Comparison of ENCODE assay signal across 36 cellular contexts in the genomic region with DNA sequence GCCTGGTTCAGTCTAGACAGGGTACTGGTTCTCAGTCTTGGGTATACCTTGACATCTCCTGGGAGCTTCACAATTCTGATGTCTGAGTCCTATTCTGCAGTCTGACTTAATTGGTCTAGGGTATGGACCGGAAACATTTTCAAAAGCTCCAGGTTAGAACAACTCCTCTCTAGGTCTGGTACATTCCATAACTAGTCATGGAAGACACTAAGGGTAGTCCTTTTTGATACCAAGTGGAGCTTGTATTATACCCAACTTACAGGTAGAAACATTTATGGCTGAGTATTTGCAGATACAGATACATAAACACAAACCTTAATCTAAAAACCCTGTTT. TPM values are rescaled to one million over a fixed set of nuclear protein-coding genes. Genes with fewer than 3 reads are reported as not detected.
A peak's percentile ranks its signal among the peaks of the same experiment; 100 is the strongest.
DNase-seq lines count a peak whose midpoint lies in the region; ATAC-seq, FAIRE-seq and TF ChIP-seq lines count a peak whose summit lies in the region.
"Had no signal": no experiment of that assay in that cellular context is flagged by ENCODE, and none has a peak within 500 bp of the region (broad histone marks: within the 10 kb centered on the region; RNA-seq: fewer than 3 reads in every experiment).

No MANE protein-coding gene starts in this region.

- H3K9me3 ChIP-seq in HepG2 (ENCODE audit: low read length) (no peaks in the 10 kb centered on the region), right lobe of liver (no peaks in the 10 kb centered on the region), SK-N-MC (ENCODE audit: low read depth, low read length) (no peaks in the 10 kb centered on the region)
- H3K9me3 ChIP-seq: body of pancreas, esophagus muscularis mucosa, left lung, MG63, pancreas had no signal

- H3K36me3 ChIP-seq in HepG2 (replicated peaks in 1 of 2; ENCODE audit: control insufficient read depth in 1 of 2, insufficient read depth in 2 of 2, low read length in 2 of 2) (peaks cover 18 to 45% of the 10 kb centered on the region in 2 experiments), right lobe of liver (peaks cover 0 to 53% (median 27%) of the 10 kb centered on the region in 4 donors), SK-N-MC (ENCODE audit: insufficient read depth, low read length) (peaks cover 60% of the 10 kb centered on the region)

- H3K27ac ChIP-seq in HepG2 (ENCODE audit: extremely low read length, insufficient read depth, low read length) (no peak overlapping the region), right lobe of liver (no peak overlapping the region), SK-N-MC (peak overlapping the region; percentile 44; the same call in 1 of the 2 replicates)
- H3K27ac ChIP-seq: body of pancreas, esophagus muscularis mucosa, left lung, neural progenitor cell, pancreas, skin epidermis, VCaP had no signal

- H3K79me2 ChIP-seq in HepG2 (ENCODE audit: insufficient read depth, low read length): peaks cover 34% of the 10 kb centered on the region

- TF ChIP-seq CTCF in HepG2 (CRISPR knock-in tag; IDR thresholded peaks at IDR 0.05) (no peak), right lobe of liver (IDR thresholded peaks at IDR 0.05) (no peak), progenitor cell of endocrine pancreas (IDR thresholded peaks at IDR 0.05; ENCODE audit: unreplicated experiment) (no peak)

- no peaks in the 10 kb centered on the region for H3K9me3 Mint-ChIP-seq in progenitor cell of endocrine pancreas (ENCODE audit: low read depth)
- H3K9me3 Mint-ChIP-seq: endodermal cell; neural progenitor cell; stimulated activated naive B cell treated with anti-CD40 and anti-IgM and Interleukin-4, amounts not matched to agents 10 μg/mL and 1 μg/mL and 100 μg/mL, for 72 hours had no signal

- DNase-seq in HepG2 (ENCODE audit: low spot score) (no peak), right lobe of liver (no peak), SK-N-MC (ENCODE audit: low read depth, low spot score) (no peak), progenitor cell of endocrine pancreas (ENCODE audit: low spot score, unreplicated experiment) (no peak), COLO829 (ENCODE audit: low spot score) (no peak)
- DNase-seq: activated CD4-positive, alpha-beta T cell treated with anti-CD3 and anti-CD28 coated beads for 48 hours; activated gamma-delta T cell; body of pancreas; cerebellar nuclear complex; dermis blood vessel endothelial cell; DMS153; endodermal cell; foreskin fibroblast; islet precursor cell; KG1; left lung; mesendoderm; MG63; NCI-H1105; NCI-H187; NCI-H446 treated with DMSO at 0.1 percent for 48 hours; NCI-H774; pancreas; retina; SIG-M5; stimulated activated naive B cell treated with anti-CD40 and anti-IgM and Interleukin-4, amounts not matched to agents 10 μg/mL and 1 μg/mL and 100 μg/mL, for 72 hours; substantia nigra; T1000; trophoblast cell had no signal

- BruUV-seq in HepG2 (replicated peaks; lab: Mats Ljungman, UMichigan): no TSS peak

- H3K27me3 Mint-ChIP-seq in progenitor cell of endocrine pancreas: no peaks in the 10 kb centered on the region
- H3K27me3 Mint-ChIP-seq: stimulated activated naive B cell treated with anti-CD40 and anti-IgM and Interleukin-4, amounts not matched to agents 10 μg/mL and 1 μg/mL and 100 μg/mL, for 72 hours had no signal

- H3K4me1 Mint-ChIP-seq in progenitor cell of endocrine pancreas (ENCODE audit: low read depth): peaks cover 27% of the 10 kb centered on the region

- H3K27ac Mint-ChIP-seq in progenitor cell of endocrine pancreas: peak overlapping the region; percentile 76
- H3K27ac Mint-ChIP-seq: endodermal cell, neural progenitor cell had no signal

- no peak overlapping the region for H3K4me3 ChIP-seq in HepG2 (replicated peaks in 1 of 3; ENCODE audit: insufficient read depth in 1 of 3, low read depth in 2 of 3, low read length in 3 of 3)
- no peak overlapping the region for H3K4me3 ChIP-seq in right lobe of liver
- no peak overlapping the region for H3K4me3 ChIP-seq in SK-N-MC
- H3K4me3 ChIP-seq: body of pancreas, esophagus muscularis mucosa, left lung, MG63, neural progenitor cell, pancreas, skin epidermis had no signal

- H2AFZ ChIP-seq in HepG2 (ENCODE audit: low read length): no peak overlapping the region
- H2AFZ ChIP-seq: neural progenitor cell had no signal

- peaks cover 45% of the 10 kb centered on the region for H3K36me3 Mint-ChIP-seq in progenitor cell of endocrine pancreas (ENCODE audit: insufficient read depth)

- TF ChIP-seq EP300 in HepG2 (IDR thresholded peaks at IDR 0.05; ENCODE audit: low read depth in 2 of 2, low read length in 2 of 2): no peak
- TF ChIP-seq EP300 in HepG2 (CRISPR knock-in tag; IDR thresholded peaks at IDR 0.05; ENCODE audit: borderline replicate concordance): no peak

- TF ChIP-seq POLR2A in HepG2 (IDR thresholded peaks at IDR 0.05; ENCODE audit: insufficient read depth in 1 of 2, low read depth in 2 of 2, low read length in 2 of 2): peak in 1 of 2 experiments; percentile 38; a peak in 2 of 4 replicates
- no peak for TF ChIP-seq POLR2A in right lobe of liver (IDR thresholded peaks at IDR 0.05)

- CTCF ChIA-PET in HepG2 (lab: Yijun Ruan, JAX; ENCODE audit: low intra/inter-chr PET ratio, low total read pairs): no interaction called here

- TF ChIP-seq RAD21 in HepG2 (CRISPR knock-in tag; IDR thresholded peaks at IDR 0.05): no peak

- in situ Hi-C loops in HepG2 (cut with HindIII; ENCODE audit: extremely low pct_ligation_motif_present, low pct_unique_long_range_greater_than_20kb): no loop called here

- H3K27me3 ChIP-seq in HepG2 (ENCODE audit: control insufficient read depth in 1 of 2, insufficient read depth in 2 of 2, low read length in 2 of 2): no peaks in the 10 kb centered on the region; a peak in 1 of 5 replicates
- H3K27me3 ChIP-seq in right lobe of liver: no peaks in the 10 kb centered on the region
- H3K27me3 ChIP-seq: body of pancreas, esophagus muscularis mucosa, left lung, MG63, neural progenitor cell, pancreas had no signal

- H3K4me2 ChIP-seq in HepG2 (ENCODE audit: low read depth, low read length): no peak overlapping the region
- H3K4me2 ChIP-seq: neural progenitor cell had no signal

- peaks cover 50% of the 10 kb centered on the region for H3K4me1 ChIP-seq in HepG2 (ENCODE audit: insufficient read depth, low read length)
- H3K4me1 ChIP-seq in right lobe of liver: peaks cover 0 to 22% (median 3%) of the 10 kb centered on the region in 4 donors

- 100% methylated on average over 1 of the region's 1 CpG for WGBS in HepG2 (ENCODE audit: low lambda C conversion rate)
- no CpG with 5 or more reads among the region's 1 CpG for WGBS in right lobe of liver (ENCODE audit: insufficient coverage, low coverage, low lambda C conversion rate, missing lambda C conversion rate)

- H3K9ac ChIP-seq in HepG2 (ENCODE audit: insufficient read depth, low read depth, low read length): no peak overlapping the region
- H3K9ac ChIP-seq in SK-N-MC (ENCODE audit: insufficient read length): peak overlapping the region; percentile 6
- H3K9ac ChIP-seq: neural progenitor cell had no signal

- peaks cover 54% of the 10 kb centered on the region for H4K20me1 ChIP-seq in HepG2 (ENCODE audit: insufficient read depth, low read length)

- no peak overlapping the region for H3K4me3 Mint-ChIP-seq in progenitor cell of endocrine pancreas (ENCODE audit: low read depth)
- H3K4me3 Mint-ChIP-seq: endodermal cell, neural progenitor cell had no signal

- no peak for ATAC-seq in HepG2
- ATAC-seq in right lobe of liver: no peak
- ATAC-seq in HG02870 (IDR thresholded peaks at IDR 0.05; ENCODE audit: unreplicated experiment): no peak
- ATAC-seq: body of pancreas; left lung; pancreas; stimulated activated naive B cell treated with anti-CD40 and anti-IgM and Interleukin-4, amounts not matched to agents 10 μg/mL and 1 μg/mL and 100 μg/mL, for 72 hours had no signal

- POLR2A ChIA-PET in HepG2 (lab: Yijun Ruan, JAX): interaction anchor here (0.6 to 6.5 kb wide), 8 partner anchors 8 to 125 kb away, joined by 3 to 58 read pairs (median 4); a partner anchor contains a TSS

- FAIRE-seq in HepG2 (lab: Jason Lieb, UNC): no peak
- FAIRE-seq: GM12891, pancreas, RCC 7860 had no signal

- intact Hi-C loops in HepG2 (cut with micrococcal nuclease; ENCODE audit: unreplicated experiment): no loop called here
- intact Hi-C loops in right lobe of liver (cut with DNase I): no loop called here

RNA-seq across cellular contexts. Expression of a gene that starts 5.0 kb away (rescaled TPM):
- total RNA-seq in HepG2 (2016; rRNA removed; fragmentation: Illumina TruSeq; extraction: Trizol) (2,790 and 3,298 TPM in 2 replicates), right lobe of liver (100 to 1,000 TPM; 389 to 609 (median 436) TPM), progenitor cell of endocrine pancreas (1,623 and 1,642 TPM in 2 replicates)
- total RNA-seq in HepG2 (2016; cell fraction: cytosol; rRNA removed; fragmentation: Illumina TruSeq; extraction: Trizol; ENCODE audit: low read depth): 4,051 and 4,588 TPM in 2 replicates
- total RNA-seq in HepG2 (2016; cell fraction: insoluble cytoplasmic fraction; rRNA removed; fragmentation: Illumina TruSeq; extraction: Trizol): 2,655 and 3,446 TPM in 2 replicates
- 6,899 and 6,901 TPM in 2 replicates for total RNA-seq in HepG2 (2016; cell fraction: membrane; rRNA removed; fragmentation: Illumina TruSeq; extraction: Trizol)
- total RNA-seq in HepG2 (2016; cell fraction: nucleus; rRNA removed; fragmentation: Illumina TruSeq; extraction: Trizol): 995 and 1,125 TPM in 2 replicates
- 4,288 and 4,860 TPM in 2 replicates for polyA plus RNA-seq in HepG2 (2011; rRNA removed)
- 4,164 and 5,084 TPM in 2 replicates for polyA plus RNA-seq in HepG2 (2011; cell fraction: cytosol; rRNA removed)
- polyA plus RNA-seq in HepG2 (2011; cell fraction: nucleus; rRNA removed): 680 and 915 TPM in 2 replicates
- 4,457 and 5,527 TPM in 2 replicates for polyA plus RNA-seq in HepG2 (2012)
- 5,325 and 6,272 TPM in 2 replicates for polyA plus RNA-seq in HepG2 (2016; cell fraction: cytosol; fragmentation: Illumina TruSeq; extraction: Trizol; ENCODE audit: low read depth)
- polyA plus RNA-seq in HepG2 (2016; cell fraction: insoluble cytoplasmic fraction; fragmentation: Illumina TruSeq; extraction: Trizol; ENCODE audit: low read depth): 3,877 and 3,973 TPM in 2 replicates
- polyA plus RNA-seq in HepG2 (2016; cell fraction: membrane; fragmentation: Illumina TruSeq; extraction: Trizol; ENCODE audit: low read depth): 7,669 and 7,726 TPM in 2 replicates
- polyA plus RNA-seq in HepG2 (2016; cell fraction: nucleus; fragmentation: Illumina TruSeq; extraction: Trizol; ENCODE audit: insufficient read depth, low read depth): 2,046 and 2,062 TPM in 2 replicates
- 223 and 322 TPM in 2 replicates for polyA minus RNA-seq in HepG2 (2011; rRNA and poly(A)+ RNA removed; ENCODE audit: low replicate concordance)
- polyA minus RNA-seq in HepG2 (2011; cell fraction: cytosol; rRNA and poly(A)+ RNA removed): 1,056 and 1,226 TPM in 2 replicates
- polyA minus RNA-seq in HepG2 (2011; cell fraction: nucleus; rRNA and poly(A)+ RNA removed): 292 and 362 TPM in 2 replicates

RNA-seq across cellular contexts. Expression of a gene that starts 21.3 kb away (rescaled TPM):
- total RNA-seq in HepG2 (2016; rRNA removed; fragmentation: Illumina TruSeq; extraction: Trizol) (97.0 and 110 TPM in 2 replicates), right lobe of liver (100 to 1,000 TPM in 2 of 6 experiments, 10 to 100 TPM in 4; 52.2 to 124 (median 84.8) TPM), progenitor cell of endocrine pancreas (134 and 135 TPM in 2 replicates)
- total RNA-seq in HepG2 (2016; cell fraction: cytosol; rRNA removed; fragmentation: Illumina TruSeq; extraction: Trizol; ENCODE audit: low read depth): 9.8 and 10.1 TPM in 2 replicates
- 92.3 and 97.2 TPM in 2 replicates for total RNA-seq in HepG2 (2016; cell fraction: insoluble cytoplasmic fraction; rRNA removed; fragmentation: Illumina TruSeq; extraction: Trizol)
- 38.1 and 38.7 TPM in 2 replicates for total RNA-seq in HepG2 (2016; cell fraction: membrane; rRNA removed; fragmentation: Illumina TruSeq; extraction: Trizol)
- 62.5 and 68.5 TPM in 2 replicates for total RNA-seq in HepG2 (2016; cell fraction: nucleus; rRNA removed; fragmentation: Illumina TruSeq; extraction: Trizol)
- 70.1 and 80.4 TPM in 2 replicates for polyA plus RNA-seq in HepG2 (2011; rRNA removed)
- polyA plus RNA-seq in HepG2 (2011; cell fraction: cytosol; rRNA removed): 81.9 and 127 TPM in 2 replicates
- polyA plus RNA-seq in HepG2 (2011; cell fraction: nucleus; rRNA removed): 107 and 129 TPM in 2 replicates
- 82.2 and 85.9 TPM in 2 replicates for polyA plus RNA-seq in HepG2 (2012)
- polyA plus RNA-seq in HepG2 (2016; cell fraction: cytosol; fragmentation: Illumina TruSeq; extraction: Trizol; ENCODE audit: low read depth): 7.2 and 8.1 TPM in 2 replicates
- 138 and 161 TPM in 2 replicates for polyA plus RNA-seq in HepG2 (2016; cell fraction: insoluble cytoplasmic fraction; fragmentation: Illumina TruSeq; extraction: Trizol; ENCODE audit: low read depth)
- 25.1 and 28.1 TPM in 2 replicates for polyA plus RNA-seq in HepG2 (2016; cell fraction: membrane; fragmentation: Illumina TruSeq; extraction: Trizol; ENCODE audit: low read depth)
- polyA plus RNA-seq in HepG2 (2016; cell fraction: nucleus; fragmentation: Illumina TruSeq; extraction: Trizol; ENCODE audit: insufficient read depth, low read depth): 109 and 113 TPM in 2 replicates
- polyA minus RNA-seq in HepG2 (2011; rRNA and poly(A)+ RNA removed; ENCODE audit: low replicate concordance): 136 and 189 TPM in 2 replicates
- 107 and 130 TPM in 2 replicates for polyA minus RNA-seq in HepG2 (2011; cell fraction: cytosol; rRNA and poly(A)+ RNA removed)
- polyA minus RNA-seq in HepG2 (2011; cell fraction: nucleus; rRNA and poly(A)+ RNA removed): 49.2 and 50.4 TPM in 2 replicates

RNA-seq across cellular contexts. Expression of a gene that starts 23.4 kb away (rescaled TPM):
- total RNA-seq in HepG2 (2016; rRNA removed; fragmentation: Illumina TruSeq; extraction: Trizol): 12.7 and 15.6 TPM in 2 replicates
- total RNA-seq in HepG2 (2016; cell fraction: cytosol; rRNA removed; fragmentation: Illumina TruSeq; extraction: Trizol; ENCODE audit: low read depth): 3.7 and 5.9 TPM in 2 replicates
- total RNA-seq in HepG2 (2016; cell fraction: insoluble cytoplasmic fraction; rRNA removed; fragmentation: Illumina TruSeq; extraction: Trizol): 12.1 and 16.1 TPM in 2 replicates
- total RNA-seq in HepG2 (2016; cell fraction: membrane; rRNA removed; fragmentation: Illumina TruSeq; extraction: Trizol): 4.9 and 5.9 TPM in 2 replicates
- 16.2 and 16.8 TPM in 2 replicates for total RNA-seq in HepG2 (2016; cell fraction: nucleus; rRNA removed; fragmentation: Illumina TruSeq; extraction: Trizol)
- polyA plus RNA-seq in HepG2 (2011; rRNA removed): 20.6 and 22.7 TPM in 2 replicates
- polyA plus RNA-seq in HepG2 (2011; cell fraction: cytosol; rRNA removed): 8.0 and 10.1 TPM in 2 replicates
- 75.8 and 78.0 TPM in 2 replicates for polyA plus RNA-seq in HepG2 (2011; cell fraction: nucleus; rRNA removed)
- 13.3 and 15.9 TPM in 2 replicates for polyA plus RNA-seq in HepG2 (2012)
- polyA plus RNA-seq in HepG2 (2016; cell fraction: cytosol; fragmentation: Illumina TruSeq; extraction: Trizol; ENCODE audit: low read depth): 1.3 and 1.4 TPM in 2 replicates
- polyA plus RNA-seq in HepG2 (2016; cell fraction: insoluble cytoplasmic fraction; fragmentation: Illumina TruSeq; extraction: Trizol; ENCODE audit: low read depth): 13.2 and 13.4 TPM in 2 replicates
- polyA plus RNA-seq in HepG2 (2016; cell fraction: membrane; fragmentation: Illumina TruSeq; extraction: Trizol; ENCODE audit: low read depth): 2.8 and 3.3 TPM in 2 replicates
- polyA plus RNA-seq in HepG2 (2016; cell fraction: nucleus; fragmentation: Illumina TruSeq; extraction: Trizol; ENCODE audit: insufficient read depth, low read depth): 51.8 and 58.8 TPM in 2 replicates
- 7.6 and 11.6 TPM in 2 replicates for polyA minus RNA-seq in HepG2 (2011; rRNA and poly(A)+ RNA removed; ENCODE audit: low replicate concordance)
- 3.6 and 4.1 TPM in 2 replicates for polyA minus RNA-seq in HepG2 (2011; cell fraction: cytosol; rRNA and poly(A)+ RNA removed)
- polyA minus RNA-seq in HepG2 (2011; cell fraction: nucleus; rRNA and poly(A)+ RNA removed): 18.3 TPM in 2 replicates
- 10 to 100 TPM in 2 of 6 experiments, 1 to 10 TPM in 4; 6.8 to 13.1 (median 9.2) TPM for total RNA-seq in right lobe of liver
- 17.1 and 19.9 TPM in 2 replicates for total RNA-seq in progenitor cell of endocrine pancreas

RNA-seq across cellular contexts. Expression of a gene that starts 49.2 kb away (rescaled TPM):
- total RNA-seq in HepG2 (2016; rRNA removed; fragmentation: Illumina TruSeq; extraction: Trizol): 54.0 and 63.6 TPM in 2 replicates
- 24.2 and 25.6 TPM in 2 replicates for total RNA-seq in HepG2 (2016; cell fraction: cytosol; rRNA removed; fragmentation: Illumina TruSeq; extraction: Trizol; ENCODE audit: low read depth)
- total RNA-seq in HepG2 (2016; cell fraction: insoluble cytoplasmic fraction; rRNA removed; fragmentation: Illumina TruSeq; extraction: Trizol): 50.9 and 54.9 TPM in 2 replicates
- total RNA-seq in HepG2 (2016; cell fraction: membrane; rRNA removed; fragmentation: Illumina TruSeq; extraction: Trizol): 49.8 and 54.0 TPM in 2 replicates
- 32.5 and 37.2 TPM in 2 replicates for total RNA-seq in HepG2 (2016; cell fraction: nucleus; rRNA removed; fragmentation: Illumina TruSeq; extraction: Trizol)
- polyA plus RNA-seq in HepG2 (2011; rRNA removed): 20.4 and 24.5 TPM in 2 replicates
- polyA plus RNA-seq in HepG2 (2011; cell fraction: cytosol; rRNA removed): 18.5 and 20.4 TPM in 2 replicates
- polyA plus RNA-seq in HepG2 (2011; cell fraction: nucleus; rRNA removed): 45.9 and 55.3 TPM in 2 replicates
- 22.2 and 27.9 TPM in 2 replicates for polyA plus RNA-seq in HepG2 (2012)
- 12.9 and 15.0 TPM in 2 replicates for polyA plus RNA-seq in HepG2 (2016; cell fraction: cytosol; fragmentation: Illumina TruSeq; extraction: Trizol; ENCODE audit: low read depth)
- polyA plus RNA-seq in HepG2 (2016; cell fraction: insoluble cytoplasmic fraction; fragmentation: Illumina TruSeq; extraction: Trizol; ENCODE audit: low read depth): 41.7 and 46.6 TPM in 2 replicates
- polyA plus RNA-seq in HepG2 (2016; cell fraction: membrane; fragmentation: Illumina TruSeq; extraction: Trizol; ENCODE audit: low read depth): 27.7 and 30.2 TPM in 2 replicates
- polyA plus RNA-seq in HepG2 (2016; cell fraction: nucleus; fragmentation: Illumina TruSeq; extraction: Trizol; ENCODE audit: insufficient read depth, low read depth): 62.7 and 68.7 TPM in 2 replicates
- 76.9 and 79.2 TPM in 2 replicates for polyA minus RNA-seq in HepG2 (2011; rRNA and poly(A)+ RNA removed; ENCODE audit: low replicate concordance)
- 17.3 and 17.5 TPM in 2 replicates for polyA minus RNA-seq in HepG2 (2011; cell fraction: cytosol; rRNA and poly(A)+ RNA removed)
- 12.9 and 14.0 TPM in 2 replicates for polyA minus RNA-seq in HepG2 (2011; cell fraction: nucleus; rRNA and poly(A)+ RNA removed)
- total RNA-seq in right lobe of liver: 10 to 100 TPM; 11.5 to 19.5 (median 15.4) TPM
- 66.8 and 77.8 TPM in 2 replicates for total RNA-seq in progenitor cell of endocrine pancreas
